In genomic region chr1:244049969-244050834, GRCh38 we compare ENCODE assay signal across 9 cellular contexts. TPM values are rescaled to one million over a fixed set of nuclear protein-coding genes. Genes with fewer than 3 reads are reported as not detected.
DNase-seq lines count a peak whose midpoint lies in the region; ATAC-seq, FAIRE-seq and TF ChIP-seq lines count a peak whose summit lies in the region.
"Had no signal": no experiment of that assay in that cellular context is flagged by ENCODE, and none has a peak within 500 bp of the region (broad histone marks: within the 10 kb centered on the region; RNA-seq: fewer than 3 reads in every experiment).

No MANE protein-coding gene starts in this region.

- H3K9me2 ChIP-seq in SU-DHL-6 (replicated peaks; ENCODE audit: insufficient read depth, low read length): no peaks in the 10 kb centered on the region

- H3K27me3 Mint-ChIP-seq in activated CD4-positive, alpha-beta T cell treated with anti-CD3 and anti-CD28 coated beads, Interleukin-2, amount 10 ng/mL, durations not matched to agents 7 days and 5 days: peaks cover 13% of the 10 kb centered on the region

- no peaks in the 10 kb centered on the region for H3K36me3 ChIP-seq in SU-DHL-6 (ENCODE audit: low read length)
- peaks cover 7 to 18% (median 7%) of the 10 kb centered on the region in 3 donors for H3K36me3 ChIP-seq in esophagus squamous epithelium
- H3K36me3 ChIP-seq in pancreas: peaks cover 0 to 14% (median 10%) of the 10 kb centered on the region in 3 donors

- H3F3A ChIP-seq in SU-DHL-6 (ENCODE audit: insufficient read depth): peaks cover 21% of the 10 kb centered on the region

- TF ChIP-seq POLR2A in esophagus squamous epithelium (IDR thresholded peaks at IDR 0.05): no peak

- H3K9me3 Mint-ChIP-seq in activated CD4-positive, alpha-beta T cell treated with anti-CD3 and anti-CD28 coated beads, Interleukin-2, amount 10 ng/mL, durations not matched to agents 7 days and 5 days: no peaks in the 10 kb centered on the region

- H4K20me1 ChIP-seq in SU-DHL-6 (ENCODE audit: low read depth, low read length): peaks cover 18% of the 10 kb centered on the region

- peak overlapping the region; percentile 40 for H3K9ac ChIP-seq in SU-DHL-6 (ENCODE audit: low read length)

- DNase-seq in activated CD4-positive, alpha-beta T cell treated with anti-CD3 and anti-CD28 coated beads, Interleukin-2, amount 10 ng/mL, durations not matched to agents 7 days and 5 days: no peak
- DNase-seq in activated CD4-positive, alpha-beta T cell treated with anti-CD3 and anti-CD28 coated beads, Interleukin-2, amount 50 U/mL, for 4 hours: no peak
- DNase-seq in esophagus squamous epithelium (lab: John Stamatoyannopoulos, UW): no peak
- DNase-seq in pancreas: peak in 5 of 6 donors; percentile 20 to 62 (median 38)
- DNase-seq in pons (ENCODE audit: low spot score): no peak
- no peak for DNase-seq in stimulated activated CD4-positive, alpha-beta T cell treated with anti-CD3 and anti-CD28 coated beads, Interleukin-1b, Interleukin-23, amount 100 ng/mL, for 48 hours

- H2AFZ ChIP-seq in SU-DHL-6 (ENCODE audit: low read depth, low read length, severe bottlenecking): no peak overlapping the region

- H3K9me3 ChIP-seq in SU-DHL-6 (ENCODE audit: insufficient read depth, low read length): no peaks in the 10 kb centered on the region
- no peaks in the 10 kb centered on the region for H3K9me3 ChIP-seq in esophagus squamous epithelium
- no peaks in the 10 kb centered on the region for H3K9me3 ChIP-seq in pancreas

- H3K27ac Mint-ChIP-seq in activated CD4-positive, alpha-beta T cell treated with anti-CD3 and anti-CD28 coated beads, Interleukin-2, amount 10 ng/mL, durations not matched to agents 7 days and 5 days: peak overlapping the region; percentile 94

- H3K27me3 ChIP-seq in SU-DHL-6 (ENCODE audit: low read length): no peaks in the 10 kb centered on the region
- H3K27me3 ChIP-seq in esophagus squamous epithelium: no peaks in the 10 kb centered on the region
- no peaks in the 10 kb centered on the region for H3K27me3 ChIP-seq in pancreas

- peak overlapping the region; percentile 70 for H3K4me2 ChIP-seq in SU-DHL-6 (ENCODE audit: low read depth, low read length, poor library complexity, severe bottlenecking)

- peak overlapping the region; percentile 94 for H3K4me3 Mint-ChIP-seq in activated CD4-positive, alpha-beta T cell treated with anti-CD3 and anti-CD28 coated beads, Interleukin-2, amount 10 ng/mL, durations not matched to agents 7 days and 5 days
- H3K4me3 Mint-ChIP-seq: brain had no signal

- no peak for ATAC-seq in pancreas
- ATAC-seq in activated CD4-positive, CD25-positive, alpha-beta regulatory T cell treated with anti-CD3 and anti-CD28 coated beads, Interleukin-2, amount 50 U/mL, for 24 hours: no peak

- no peak for TF ChIP-seq CTCF in SU-DHL-6 (IDR thresholded peaks at IDR 0.05; ENCODE audit: insufficient read depth, low read length, poor library complexity, severe bottlenecking)
- no peak for TF ChIP-seq CTCF in esophagus squamous epithelium (IDR thresholded peaks at IDR 0.05)
- no peak for TF ChIP-seq CTCF in pancreas (IDR thresholded peaks at IDR 0.05)

- WGBS in esophagus squamous epithelium, 2 donors: 16 to 17% methylated on average over 14 to 15 of the region's 22 CpGs
- WGBS in pancreas, 2 donors: 2% methylated on average over 22 of the region's 22 CpGs

- H3K36me3 Mint-ChIP-seq in activated CD4-positive, alpha-beta T cell treated with anti-CD3 and anti-CD28 coated beads, Interleukin-2, amount 10 ng/mL, durations not matched to agents 7 days and 5 days (ENCODE audit: low read depth): peaks cover 3% of the 10 kb centered on the region
- H3K36me3 Mint-ChIP-seq: brain had no signal

- H3K27ac ChIP-seq in SU-DHL-6 (ENCODE audit: low read depth, low read length): peak overlapping the region; percentile 59
- H3K27ac ChIP-seq in esophagus squamous epithelium: peak overlapping the region; percentile 82 to 98 (median 90)
- peak overlapping the region; percentile 77 to 89 (median 84) for H3K27ac ChIP-seq in pancreas

- intact Hi-C loops in esophagus squamous epithelium (cut with DNase I): no loop called here
- intact Hi-C loops in pancreas (cut with DNase I): no loop called here

- CTCF ChIA-PET in activated CD4-positive, alpha-beta T cell treated with anti-CD3 and anti-CD28 coated beads, Interleukin-2, amount 10 ng/mL, durations not matched to agents 7 days and 5 days (lab: Charles Lee): interaction anchor here (1.0 kb wide), 1 partner anchor 81 kb away, joined by 3 read pairs; no protein-coding TSS in a partner anchor

- no peak for FAIRE-seq in pancreas (lab: Jason Lieb, UNC)

- H3K4me3 ChIP-seq in SU-DHL-6 (ENCODE audit: insufficient read depth, low read length, poor library complexity, severe bottlenecking): peak overlapping the region; percentile 42
- peak overlapping the region; percentile 38 to 93 (median 82) for H3K4me3 ChIP-seq in esophagus squamous epithelium
- peak overlapping the region; percentile 42 to 80 (median 65) for H3K4me3 ChIP-seq in pancreas

- POLR2A ChIA-PET in activated CD4-positive, alpha-beta T cell treated with anti-CD3 and anti-CD28 coated beads, Interleukin-2, amount 10 ng/mL, durations not matched to agents 7 days and 5 days (lab: Charles Lee): no interaction called here

- H3K4me1 ChIP-seq in esophagus squamous epithelium: peaks cover 8 to 48% (median 8%) of the 10 kb centered on the region in 3 donors
- H3K4me1 ChIP-seq in pancreas: peaks cover 12 to 29% (median 21%) of the 10 kb centered on the region in 3 donors

- 0 out of 2 replicates have a peak, but pooled peaks cover 5% of the 10 kb centered on the region for H3K79me2 ChIP-seq in SU-DHL-6 (ENCODE audit: insufficient read depth, low read length)

- peaks cover 13% of the 10 kb centered on the region for H3K4me1 Mint-ChIP-seq in activated CD4-positive, alpha-beta T cell treated with anti-CD3 and anti-CD28 coated beads, Interleukin-2, amount 10 ng/mL, durations not matched to agents 7 days and 5 days

RNA-seq across cellular contexts. Expression of gene ZBTB18, which starts 0.9 kb away (rescaled TPM):
- 10 to 100 TPM; 18.4 to 19.6 TPM for total RNA-seq in activated CD4-positive, alpha-beta T cell treated with anti-CD3 and anti-CD28 coated beads, Interleukin-2, amount 10 ng/mL, durations not matched to agents 7 days and 5 days
- total RNA-seq in esophagus squamous epithelium: 1 to 10 TPM; 3.8 to 8.8 (median 6.7) TPM
- 10 to 100 TPM; 13.7 to 18.5 (median 15.1) TPM for total RNA-seq in pancreas
- polyA plus RNA-seq in pancreas: 10 to 100 TPM; 12.8 to 14.5 TPM

Comparison
In these comparisons a context has a peak if more than half of its experiments do, and no peak if none do; other contexts are left out.
1. DNase-seq: peak in pancreas (5 of 6); none in activated CD4-positive, alpha-beta T cell treated with anti-CD3 and anti-CD28 coated beads, Interleukin-2, amount 10 ng/mL, durations not matched to agents 7 days and 5 days (single experiment), activated CD4-positive, alpha-beta T cell treated with anti-CD3 and anti-CD28 coated beads, Interleukin-2, amount 50 U/mL, for 4 hours (0 of 2), esophagus squamous epithelium (single experiment), pons (single experiment) and stimulated activated CD4-positive, alpha-beta T cell treated with anti-CD3 and anti-CD28 coated beads, Interleukin-1b, Interleukin-23, amount 100 ng/mL, for 48 hours (single experiment).
2. Peak in every context shown above with its lines, with median percentiles within 50 percentile points of each other: H3K27ac ChIP-seq and H3K4me3 ChIP-seq.